ENCODE assay signal across 8 cellular contexts in the genomic region with DNA sequence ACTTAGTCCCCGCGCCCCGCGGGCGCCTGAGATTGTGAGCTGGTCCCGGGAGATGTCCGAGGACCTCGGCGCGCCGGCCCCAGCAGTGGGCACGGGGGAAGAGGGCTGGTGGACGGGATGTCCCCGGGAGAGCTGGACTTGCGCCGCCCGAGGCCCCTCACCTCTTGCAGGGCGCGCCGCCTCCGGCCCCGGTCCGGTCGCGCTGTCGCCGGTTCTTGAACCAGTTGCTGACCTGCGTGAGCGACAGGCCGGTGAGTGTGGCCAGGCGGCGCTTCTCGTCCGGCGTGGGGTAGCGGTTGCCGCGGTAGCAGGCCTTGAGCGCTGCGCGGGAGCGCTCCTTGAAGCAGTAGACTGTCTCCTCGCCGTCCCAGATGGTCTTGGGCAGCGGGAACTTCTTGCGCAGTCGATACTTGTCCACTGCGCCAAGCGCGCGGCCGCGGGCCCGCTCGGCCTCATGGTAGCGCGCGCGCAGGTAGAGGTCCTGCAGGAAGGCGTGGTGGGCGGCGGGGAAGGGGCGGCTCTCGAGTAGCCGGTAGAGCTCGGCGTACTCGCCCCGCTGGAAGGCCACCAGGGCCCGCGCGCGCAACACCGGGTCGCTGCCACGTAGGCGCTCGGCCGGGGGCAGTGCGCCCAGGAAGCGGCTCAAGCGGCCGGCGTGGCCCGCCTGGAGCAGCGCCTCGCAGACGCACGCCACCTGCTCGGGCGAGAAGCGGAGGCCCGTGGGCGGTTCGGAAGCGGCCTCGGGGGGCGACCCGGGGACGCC. TPM values are rescaled to one million over a fixed set of nuclear protein-coding genes. Genes with fewer than 3 reads are reported as not detected.
A peak's percentile ranks its signal among the peaks of the same experiment; 100 is the strongest.
DNase-seq lines count a peak whose midpoint lies in the region; ATAC-seq and TF ChIP-seq lines count a peak whose summit lies in the region.

No MANE protein-coding gene starts in this region.

- peak overlapping the region; percentile 97 for H3K4me2 ChIP-seq in neuronal stem cell (ENCODE audit: insufficient read depth, low read length, poor library complexity, severe bottlenecking)

- H3K27ac ChIP-seq in gastroesophageal sphincter (peak overlapping the region; percentile 86 to 99 (median 98)), neuronal stem cell (replicated peaks; ENCODE audit: low read length) (peak overlapping the region; percentile 100)

- H2BK15ac ChIP-seq in neuronal stem cell (ENCODE audit: low read length) = peak overlapping the region; percentile 92

- H3K23ac ChIP-seq in neuronal stem cell (ENCODE audit: low read depth, low read length, poor library complexity) = peak overlapping the region; percentile 100

- no peaks in the 10 kb centered on the region for H3K36me3 Mint-ChIP-seq in activated T-cell treated with anti-CD3 and anti-CD28 coated beads, Interleukin-2, amount 50 U/mL, for 4 hours (ENCODE audit: insufficient read depth)

- H3K18ac ChIP-seq in neuronal stem cell (ENCODE audit: low read length) = peak overlapping the region; percentile 100

- peak overlapping the region; percentile 98 for H3K14ac ChIP-seq in neuronal stem cell (ENCODE audit: low read length)

- no peaks in the 10 kb centered on the region for H3K9me3 Mint-ChIP-seq in activated T-cell treated with anti-CD3 and anti-CD28 coated beads, Interleukin-2, amount 50 U/mL, for 4 hours

- H3K36me3 ChIP-seq in ES-I3 (ENCODE audit: insufficient read depth, low read length) (no peaks in the 10 kb centered on the region), gastroesophageal sphincter (peaks cover 0 to 15% of the 10 kb centered on the region in 2 donors), neuronal stem cell (replicated peaks in 1 of 2; ENCODE audit: control insufficient read depth in 2 of 2, insufficient read depth in 2 of 2, low read length in 2 of 2) (peaks cover 8 to 35% of the 10 kb centered on the region in 2 donors)

- TF ChIP-seq CTCF in gastroesophageal sphincter (IDR thresholded peaks at IDR 0.05) = no peak

- peak overlapping the region; percentile 76 for H3K4ac ChIP-seq in neuronal stem cell (ENCODE audit: low read length)

- H2AK5ac ChIP-seq in neuronal stem cell (ENCODE audit: low read depth, low read length) = peak overlapping the region; percentile 100

- H2BK5ac ChIP-seq in neuronal stem cell (ENCODE audit: low read length) = peak overlapping the region; percentile 99

- peak overlapping the region; percentile 73 for H2BK120ac ChIP-seq in neuronal stem cell (ENCODE audit: low read depth, low read length)

- H2BK12ac ChIP-seq in neuronal stem cell (ENCODE audit: low read length) = peak overlapping the region; percentile 73

- H3K27me3 ChIP-seq in gastroesophageal sphincter (no peaks in the 10 kb centered on the region), neuronal stem cell (ENCODE audit: control insufficient read depth in 3 of 3, insufficient read depth in 3 of 3, low read depth in 1 of 3, low read length in 3 of 3) (no peaks in the 10 kb centered on the region)

- peaks cover 14% of the 10 kb centered on the region for H3K27me3 Mint-ChIP-seq in activated T-cell treated with anti-CD3 and anti-CD28 coated beads, Interleukin-2, amount 50 U/mL, for 4 hours (ENCODE audit: low read depth)

- peak; percentile 68 for DNase-seq in HuH-7.5 (ENCODE audit: low spot score)
- DNase-seq in activated T-cell treated with anti-CD3 and anti-CD28 coated beads, Interleukin-2, amount 50 U/mL, for 4 hours = no peak
- DNase-seq in neuronal stem cell (ENCODE audit: low spot score) = peak; percentile 69
- no peak for DNase-seq in DMS153 (lab: John Stamatoyannopoulos, UW)

- peak overlapping the region; percentile 85 for H4K91ac ChIP-seq in neuronal stem cell (ENCODE audit: low read depth, low read length, poor library complexity)

- peak overlapping the region; percentile 80 for H3K9ac ChIP-seq in ES-I3 (ENCODE audit: low read depth, low read length)
- peak overlapping the region; percentile 100 for H3K9ac ChIP-seq in neuronal stem cell (ENCODE audit: low read depth, low read length, poor library complexity)

- H2AFZ ChIP-seq in neuronal stem cell (ENCODE audit: low read length) = peak overlapping the region; percentile 84

- H3K9me3 ChIP-seq in ES-I3 (ENCODE audit: control insufficient read depth, insufficient read depth, low read length) (no peaks in the 10 kb centered on the region), gastroesophageal sphincter (no peaks in the 10 kb centered on the region), neuronal stem cell (replicated peaks in 1 of 2; ENCODE audit: control insufficient read depth in 2 of 2, insufficient read depth in 1 of 2, low read depth in 1 of 2, low read length in 2 of 2) (no peaks in the 10 kb centered on the region)

- no peak overlapping the region for H4K8ac ChIP-seq in neuronal stem cell (ENCODE audit: low read depth, low read length)

- TF ChIP-seq EP300 in gastroesophageal sphincter (IDR thresholded peaks at IDR 0.05) = no peak

- H3K4me3 Mint-ChIP-seq in activated T-cell treated with anti-CD3 and anti-CD28 coated beads, Interleukin-2, amount 50 U/mL, for 4 hours = peak overlapping the region; percentile 61

- H3K4me1 ChIP-seq in ES-I3 (ENCODE audit: insufficient read depth, low read length) = peaks cover 29% of the 10 kb centered on the region
- peaks cover 3 to 74% (median 42%) of the 10 kb centered on the region in 3 donors for H3K4me1 ChIP-seq in gastroesophageal sphincter
- peaks cover 29 to 30% of the 10 kb centered on the region in 2 donors for H3K4me1 ChIP-seq in neuronal stem cell (ENCODE audit: control insufficient read depth in 2 of 2, insufficient read depth in 1 of 2, low read depth in 1 of 2, low read length in 2 of 2)

- ATAC-seq in activated T-cell treated with anti-CD3 and anti-CD28 coated beads, Interleukin-2, amount 50 U/mL, for 4 hours = no peak
- ATAC-seq in gastroesophageal sphincter (no peak), GM19395 (IDR thresholded peaks at IDR 0.05; ENCODE audit: unreplicated experiment) (no peak), GM21526 (IDR thresholded peaks at IDR 0.05; ENCODE audit: low FRiP score, unreplicated experiment) (no peak)

- TF ChIP-seq POLR2A in gastroesophageal sphincter (IDR thresholded peaks at IDR 0.05) = peak; percentile 50 to 51

- H3K4me1 Mint-ChIP-seq in activated T-cell treated with anti-CD3 and anti-CD28 coated beads, Interleukin-2, amount 50 U/mL, for 4 hours (ENCODE audit: low read depth) = peaks cover 12% of the 10 kb centered on the region

- 0% methylated on average over 4 of the region's 100 CpGs; no CpG with 5 or more reads in 1 of the 2 donors for WGBS in gastroesophageal sphincter (ENCODE audit: low coverage in 1 of 2), 2 donors
- no CpG with 5 or more reads among the region's 100 CpGs for WGBS in neuronal stem cell (ENCODE audit: extremely low coverage in 2 of 2, insufficient read length in 2 of 2, insufficient replicate concordance in 1 of 2), 2 donors

- H3K4me3 ChIP-seq in gastroesophageal sphincter (peak overlapping the region; percentile 65 to 93), neuronal stem cell (ENCODE audit: low read length in 2 of 2) (peak overlapping the region; percentile 91 to 97)

- H3K79me1 ChIP-seq in neuronal stem cell (ENCODE audit: low read depth, low read length) = peaks cover 21% of the 10 kb centered on the region

RNA-seq across cellular contexts. Expression of gene SIX5, which starts 1.0 kb away (rescaled TPM):
- total RNA-seq in activated T-cell treated with anti-CD3 and anti-CD28 coated beads, Interleukin-2, amount 50 U/mL, for 4 hours = 1 to 10 TPM; 1.5 to 1.7 (median 1.6) TPM
- 10 to 100 TPM; 13.2 to 33.1 (median 23.7) TPM for total RNA-seq in gastroesophageal sphincter
- polyA plus RNA-seq in neuronal stem cell (2013, experiment 1 of 2) = 34.8 TPM
- 34.5 TPM for polyA plus RNA-seq in neuronal stem cell (2013, experiment 2 of 2)

RNA-seq across cellular contexts. Expression of gene DMPK, which starts 14.2 kb away (rescaled TPM):
- total RNA-seq in activated T-cell treated with anti-CD3 and anti-CD28 coated beads, Interleukin-2, amount 50 U/mL, for 4 hours = 10 to 100 TPM; 19.9 to 22.6 (median 21.1) TPM
- total RNA-seq in gastroesophageal sphincter = 100 to 1,000 TPM; 223 to 464 (median 330) TPM
- polyA plus RNA-seq in neuronal stem cell (2013, experiment 1 of 2) = 29.4 TPM
- 28.6 TPM for polyA plus RNA-seq in neuronal stem cell (2013, experiment 2 of 2)

RNA-seq across cellular contexts. Expression of gene DMWD, which starts 24.6 kb away (rescaled TPM):
- total RNA-seq in activated T-cell treated with anti-CD3 and anti-CD28 coated beads, Interleukin-2, amount 50 U/mL, for 4 hours = 10 to 100 TPM; 53.3 to 60.5 (median 54.2) TPM
- total RNA-seq in gastroesophageal sphincter = 10 to 100 TPM; 41.5 to 75.5 (median 59.4) TPM
- polyA plus RNA-seq in neuronal stem cell (2013, experiment 1 of 2) = 36.3 TPM
- 35.8 TPM for polyA plus RNA-seq in neuronal stem cell (2013, experiment 2 of 2)

RNA-seq across cellular contexts. Expression of gene MEIOSIN, which starts 34.8 kb away (rescaled TPM):
- not detected for total RNA-seq in activated T-cell treated with anti-CD3 and anti-CD28 coated beads, Interleukin-2, amount 50 U/mL, for 4 hours
- total RNA-seq in gastroesophageal sphincter = not detected
- polyA plus RNA-seq in neuronal stem cell (2013, experiment 1 of 2) = 0.01 TPM
- 0.03 TPM for polyA plus RNA-seq in neuronal stem cell (2013, experiment 2 of 2)

RNA-seq across cellular contexts. Expression of gene FBXO46, which starts 37.4 kb away (rescaled TPM):
- 10 to 100 TPM; 29.5 to 33.3 (median 29.8) TPM for total RNA-seq in activated T-cell treated with anti-CD3 and anti-CD28 coated beads, Interleukin-2, amount 50 U/mL, for 4 hours
- 10 to 100 TPM; 12.1 to 20.5 (median 14.9) TPM for total RNA-seq in gastroesophageal sphincter
- 16.9 TPM for polyA plus RNA-seq in neuronal stem cell (2013, experiment 1 of 2)
- polyA plus RNA-seq in neuronal stem cell (2013, experiment 2 of 2) = 17.4 TPM

Comparison
In these comparisons a context has a peak if more than half of its experiments do, and no peak if none do; other contexts are left out.
1. DNase-seq: peak in HuH-7.5 (single experiment) and neuronal stem cell (single experiment); none in activated T-cell treated with anti-CD3 and anti-CD28 coated beads, Interleukin-2, amount 50 U/mL, for 4 hours (single experiment) and DMS153 (single experiment).
2. RNA of gene SIX5, which starts 1.0 kb away (total RNA-seq): 13.2 to 33.1 TPM in gastroesophageal sphincter; 1.5 to 1.7 TPM in activated T-cell treated with anti-CD3 and anti-CD28 coated beads, Interleukin-2, amount 50 U/mL, for 4 hours; every median in the first group is over 4 times any median in the second.
3. RNA of gene DMPK, which starts 14.2 kb away (total RNA-seq): 223 to 464 TPM in gastroesophageal sphincter; 19.9 to 22.6 TPM in activated T-cell treated with anti-CD3 and anti-CD28 coated beads, Interleukin-2, amount 50 U/mL, for 4 hours; every median in the first group is over 4 times any median in the second.